Comparison of ENCODE assay signal across 1 cellular context in the genomic region with DNA sequence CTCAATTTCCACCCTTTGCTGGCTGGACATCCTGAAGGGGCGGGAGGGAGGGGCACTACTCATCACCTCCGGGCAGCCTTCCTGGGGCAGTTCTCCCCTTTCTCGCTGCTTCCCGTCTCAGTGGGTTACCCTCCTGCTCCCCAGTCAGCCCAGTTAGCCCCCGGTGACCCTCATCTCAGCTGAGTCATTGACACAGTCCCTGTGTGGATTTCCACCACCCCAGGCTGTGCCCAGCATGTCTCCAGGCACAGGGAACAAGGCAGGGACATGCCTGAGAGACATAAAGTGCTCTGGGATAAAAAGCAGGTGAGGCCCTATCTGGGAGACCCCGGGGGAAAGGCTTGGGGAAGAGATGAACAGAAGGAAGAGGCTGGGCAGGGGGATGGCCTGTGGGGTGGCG.
TF ChIP-seq lines count a peak whose summit lies in the region.

No MANE protein-coding gene starts in this region.

TF ChIP-seq in IMR-90, 13 proteins besides CTCF, POLR2A, EP300 and RAD21:
- TF ChIP-seq MAZ (IDR thresholded peaks at IDR 0.05; ENCODE audit: borderline replicate concordance, low read depth, low read length), result no peak
- no peak for TF ChIP-seq SMC3 (IDR thresholded peaks at IDR 0.05; ENCODE audit: low read depth, low read length)
- TF ChIP-seq, protein P1, sequence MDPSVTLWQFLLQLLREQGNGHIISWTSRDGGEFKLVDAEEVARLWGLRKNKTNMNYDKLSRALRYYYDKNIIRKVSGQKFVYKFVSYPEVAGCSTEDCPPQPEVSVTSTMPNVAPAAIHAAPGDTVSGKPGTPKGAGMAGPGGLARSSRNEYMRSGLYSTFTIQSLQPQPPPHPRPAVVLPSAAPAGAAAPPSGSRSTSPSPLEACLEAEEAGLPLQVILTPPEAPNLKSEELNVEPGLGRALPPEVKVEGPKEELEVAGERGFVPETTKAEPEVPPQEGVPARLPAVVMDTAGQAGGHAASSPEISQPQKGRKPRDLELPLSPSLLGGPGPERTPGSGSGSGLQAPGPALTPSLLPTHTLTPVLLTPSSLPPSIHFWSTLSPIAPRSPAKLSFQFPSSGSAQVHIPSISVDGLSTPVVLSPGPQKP (IDR thresholded peaks at IDR 0.05; ENCODE audit: borderline replicate concordance, low read depth, low read length), result no peak
